Comparison of ENCODE assay signal across 14 cellular contexts in genomic region chr9:34363619-34364351, GRCh38. TPM values are rescaled to one million over a fixed set of nuclear protein-coding genes. Genes with fewer than 3 reads are reported as not detected.
DNase-seq lines count a peak whose midpoint lies in the region; ATAC-seq and TF ChIP-seq lines count a peak whose summit lies in the region.
"Had no signal": no experiment of that assay in that cellular context is flagged by ENCODE, and none has a peak within 500 bp of the region (broad histone marks: within the 10 kb centered on the region; RNA-seq: fewer than 3 reads in every experiment).

No MANE protein-coding gene starts in this region.

- ATAC-seq in Panc1: 0 out of 2 replicates have a peak, but pooled peaks have one; percentile 21
- ATAC-seq in heart left ventricle: peak; percentile 70 to 92 (median 80)
- no peak for ATAC-seq in GM19351 (IDR thresholded peaks at IDR 0.05; ENCODE audit: unreplicated experiment)
- ATAC-seq in GM18517 (IDR thresholded peaks at IDR 0.05; ENCODE audit: unreplicated experiment): no peak
- no peak for ATAC-seq in GM21390 (IDR thresholded peaks at IDR 0.05; ENCODE audit: unreplicated experiment)
- ATAC-seq: GM12878 had no signal

- POLR2A ChIA-PET in Panc1 (lab: Charles Lee): no interaction called here

- no peak overlapping the region for H3K14ac ChIP-seq in neuronal stem cell (ENCODE audit: low read length)

- no peak overlapping the region for H3K27ac ChIP-seq in Panc1 (ENCODE audit: low read length)
- peak overlapping the region; percentile 42 to 92 (median 76) for H3K27ac ChIP-seq in heart left ventricle
- H3K27ac ChIP-seq in neuronal stem cell (replicated peaks; ENCODE audit: low read length): peak overlapping the region; percentile 41
- H3K27ac ChIP-seq: prostate gland had no signal

- H2BK15ac ChIP-seq in neuronal stem cell (ENCODE audit: low read length): no peak overlapping the region

- CTCF ChIA-PET in Panc1 (lab: Charles Lee): no interaction called here

- no peak overlapping the region for H3K23ac ChIP-seq in neuronal stem cell (ENCODE audit: low read depth, low read length, poor library complexity)

- H2BK12ac ChIP-seq in neuronal stem cell (ENCODE audit: low read length): no peak overlapping the region

- no peak overlapping the region for H2AK5ac ChIP-seq in neuronal stem cell (ENCODE audit: low read depth, low read length)

- DNase-seq in GDM1 (lab: John Stamatoyannopoulos, UW) (peak; percentile 11), Panc1 (ENCODE audit: low read depth, low spot score) (no peak), heart left ventricle (peak in 4 of 5 donors; percentile 59 to 67 (median 64)), neuronal stem cell (ENCODE audit: low spot score) (peak; percentile 32)
- DNase-seq in stimulated activated CD4-positive, alpha-beta T cell treated with anti-CD3 and anti-CD28 coated beads, Interleukin-12 subunit alpha, Interleukin-12 subunit beta, amount 100 ng/mL, for 4 hours: no peak
- DNase-seq: cerebellar nuclear complex, Karpas-422, NCI-H510A treated with DMSO at 0.1 percent for 48 hours, SK-N-SH had no signal

- in situ Hi-C loops in Panc1 (cut with HindIII; ENCODE audit: low pct_unique_long_range_greater_than_20kb, low sequenced_read_pairs): no loop called here

- BruUV-seq in Panc1 (replicated peaks; lab: Mats Ljungman, UMichigan): no TSS peak

- no peak overlapping the region for H3K4me3 ChIP-seq in Panc1 (ENCODE audit: low read depth in 2 of 2, low read length in 2 of 2)
- H3K4me3 ChIP-seq in heart left ventricle: peak overlapping the region in 8 of 12 donors; percentile 3 to 29 (median 10)
- H3K4me3 ChIP-seq in neuronal stem cell (ENCODE audit: low read length in 2 of 2): peak overlapping the region in 1 of 2 donors; percentile 35
- H3K4me3 ChIP-seq: GM12878, prostate gland had no signal

- no peak overlapping the region for H4K91ac ChIP-seq in neuronal stem cell (ENCODE audit: low read depth, low read length, poor library complexity)

- no peaks in the 10 kb centered on the region for H3K4me1 ChIP-seq in Panc1 (ENCODE audit: control insufficient read depth, insufficient read depth, low read length)
- peaks cover 0 to 25% (median 15%) of the 10 kb centered on the region in 12 donors for H3K4me1 ChIP-seq in heart left ventricle
- peaks cover 19 to 20% of the 10 kb centered on the region in 2 donors for H3K4me1 ChIP-seq in neuronal stem cell (ENCODE audit: control insufficient read depth in 2 of 2, insufficient read depth in 1 of 2, low read depth in 1 of 2, low read length in 2 of 2)
- H3K4me1 ChIP-seq: prostate gland had no signal

- H2AFZ ChIP-seq in neuronal stem cell (ENCODE audit: low read length): peak overlapping the region; percentile 88

- no peak overlapping the region for H2BK120ac ChIP-seq in neuronal stem cell (ENCODE audit: low read depth, low read length)

- no peak for TF ChIP-seq POLR2A in heart left ventricle (IDR thresholded peaks at IDR 0.05)

- intact Hi-C loops in Panc1 (cut with micrococcal nuclease; ENCODE audit: unreplicated experiment): no loop called here
- intact Hi-C loops in heart left ventricle (cut with DNase I): no loop called here

- WGBS in heart left ventricle, 4 donors: 35 to 46% (median 39%) methylated on average over 13 of the region's 13 CpGs
- no CpG with 5 or more reads among the region's 13 CpGs for WGBS in neuronal stem cell (ENCODE audit: extremely low coverage in 2 of 2, insufficient read length in 2 of 2, insufficient replicate concordance in 1 of 2), 2 donors

- TF ChIP-seq CTCF in Panc1 (IDR thresholded peaks at IDR 0.05) (no peak), heart left ventricle (IDR thresholded peaks at IDR 0.05) (no peak)

- H3K4ac ChIP-seq in neuronal stem cell (ENCODE audit: low read length): no peak overlapping the region

- H3K9ac ChIP-seq in neuronal stem cell (ENCODE audit: low read depth, low read length, poor library complexity): no peak overlapping the region
- H3K9ac ChIP-seq: SK-N-SH had no signal

- H4K8ac ChIP-seq in neuronal stem cell (ENCODE audit: low read depth, low read length): no peak overlapping the region

- peak overlapping the region; percentile 37 for H3K4me2 ChIP-seq in neuronal stem cell (ENCODE audit: insufficient read depth, low read length, poor library complexity, severe bottlenecking)
- H3K4me2 ChIP-seq: SK-N-SH had no signal

- H3K27me3 ChIP-seq in Panc1 (ENCODE audit: control insufficient read depth, insufficient read depth, low read length): no peaks in the 10 kb centered on the region
- no peaks in the 10 kb centered on the region for H3K27me3 ChIP-seq in heart left ventricle
- no peaks in the 10 kb centered on the region for H3K27me3 ChIP-seq in neuronal stem cell (ENCODE audit: control insufficient read depth in 3 of 3, insufficient read depth in 3 of 3, low read depth in 1 of 3, low read length in 3 of 3)

- H3K9me3 ChIP-seq in Panc1 (ENCODE audit: control insufficient read depth, insufficient read depth, low read depth, low read length) (no peaks in the 10 kb centered on the region), heart left ventricle (no peaks in the 10 kb centered on the region), neuronal stem cell (replicated peaks in 1 of 2; ENCODE audit: control insufficient read depth in 2 of 2, insufficient read depth in 1 of 2, low read depth in 1 of 2, low read length in 2 of 2) (peaks cover 0 to 21% of the 10 kb centered on the region in 2 donors)
- H3K9me3 ChIP-seq: prostate gland, SK-N-SH had no signal

- H2BK5ac ChIP-seq in neuronal stem cell (ENCODE audit: low read length): no peak overlapping the region

- H3K36me3 ChIP-seq in Panc1 (ENCODE audit: control insufficient read depth, insufficient read depth, low read length) (no peaks in the 10 kb centered on the region), heart left ventricle (peaks cover 0 to 4% (median 0%) of the 10 kb centered on the region in 9 donors), neuronal stem cell (replicated peaks in 1 of 2; ENCODE audit: control insufficient read depth in 2 of 2, insufficient read depth in 2 of 2, low read length in 2 of 2) (no peaks in the 10 kb centered on the region)
- H3K36me3 ChIP-seq: prostate gland had no signal

- H3K79me1 ChIP-seq in neuronal stem cell (ENCODE audit: low read depth, low read length): no peaks in the 10 kb centered on the region

- peak overlapping the region; percentile 54 for H3K18ac ChIP-seq in neuronal stem cell (ENCODE audit: low read length)

RNA-seq across cellular contexts. Expression of gene MYORG, which starts 12.9 kb away (rescaled TPM):
- 9.7 TPM for total RNA-seq in Panc1 (2021; ENCODE audit: unreplicated experiment)
- polyA plus RNA-seq in Panc1 (2012; ENCODE audit: insufficient read length): 6.7 TPM
- total RNA-seq in heart left ventricle: 10 to 100 TPM in 1 of 9 donors, 1 to 10 TPM in 8; 3.5 to 10.2 (median 6.7) TPM
- 1 to 10 TPM; 1.3 to 5.9 TPM for polyA plus RNA-seq in heart left ventricle
- polyA plus RNA-seq in neuronal stem cell (2013, experiment 1 of 2): 0.06 TPM
- polyA plus RNA-seq in neuronal stem cell (2013, experiment 2 of 2): 0.07 TPM

RNA-seq across cellular contexts. Expression of gene NUDT2, which starts 34.4 kb away (rescaled TPM):
- 36.2 TPM for total RNA-seq in Panc1 (2021; ENCODE audit: unreplicated experiment)
- 32.3 TPM for polyA plus RNA-seq in Panc1 (2012; ENCODE audit: insufficient read length)
- 10 to 100 TPM; 14.1 to 21.3 (median 17.2) TPM for total RNA-seq in heart left ventricle
- polyA plus RNA-seq in heart left ventricle: 10 to 100 TPM; 19.4 to 27.6 TPM
- 18.3 TPM for polyA plus RNA-seq in neuronal stem cell (2013, experiment 1 of 2)
- polyA plus RNA-seq in neuronal stem cell (2013, experiment 2 of 2): 17.7 TPM

RNA-seq across cellular contexts. Expression of gene KIF24, which starts 34.7 kb away (rescaled TPM):
- total RNA-seq in Panc1 (2021; ENCODE audit: unreplicated experiment) (7.2 TPM), heart left ventricle (1 to 10 TPM in 2 of 9 donors, under 1 TPM in 7; 0.25 to 1.6 (median 0.67) TPM)
- polyA plus RNA-seq in Panc1 (2012; ENCODE audit: insufficient read length): 2.6 TPM
- polyA plus RNA-seq in heart left ventricle: under 1 TPM; 0.19 to 0.64 TPM
- 3.1 TPM for polyA plus RNA-seq in neuronal stem cell (2013, experiment 1 of 2)
- 3.2 TPM for polyA plus RNA-seq in neuronal stem cell (2013, experiment 2 of 2)

Comparison
In these comparisons a context has a peak if more than half of its experiments do, and no peak if none do; other contexts are left out.
1. DNase-seq: peak in GDM1 (single experiment), heart left ventricle (4 of 5) and neuronal stem cell (single experiment); none in Panc1 (single experiment) and stimulated activated CD4-positive, alpha-beta T cell treated with anti-CD3 and anti-CD28 coated beads, Interleukin-12 subunit alpha, Interleukin-12 subunit beta, amount 100 ng/mL, for 4 hours (single experiment).
2. ATAC-seq: peak in Panc1 (single experiment) and heart left ventricle (4 of 4); none in GM19351 (single experiment), GM18517 (single experiment) and GM21390 (single experiment).
3. H3K4me3 ChIP-seq: peak in heart left ventricle (8 of 12); none in Panc1 (0 of 2).